ENCODE assay signal across 1 cellular context in genomic region chr7:132876576-132876975, GRCh38.
TF ChIP-seq lines count a peak whose summit lies in the region.

No MANE protein-coding gene starts in this region.

TF ChIP-seq in WTC11, 78 proteins besides CTCF, POLR2A, EP300 and RAD21 (continued from another document):
- TF ChIP-seq ZNF532 (CRISPR knock-in tag; IDR thresholded peaks at IDR 0.05; ENCODE audit: borderline replicate concordance): no peak
- no peak for TF ChIP-seq ZNF232 (CRISPR knock-in tag; IDR thresholded peaks at IDR 0.05)
- TF ChIP-seq E2F4 (CRISPR knock-in tag; IDR thresholded peaks at IDR 0.05; ENCODE audit: borderline replicate concordance, low read depth): no peak
- no peak for TF ChIP-seq USF1 (CRISPR knock-in tag; IDR thresholded peaks at IDR 0.05)
- TF ChIP-seq TCF7 (CRISPR knock-in tag; IDR thresholded peaks at IDR 0.05; ENCODE audit: low read depth): no peak
- no peak for TF ChIP-seq ARID4B (CRISPR knock-in tag; IDR thresholded peaks at IDR 0.05; ENCODE audit: borderline replicate concordance)
